24 cellular contexts compared by ENCODE assay signal in genomic region chr21:36008505-36008904, GRCh38.
"Had no signal": no experiment of that assay in that cellular context is flagged by ENCODE, and none has a peak within 500 bp of the region (broad histone marks: within the 10 kb centered on the region; RNA-seq: fewer than 3 reads in every experiment).

No MANE protein-coding gene starts in this region.

- H3K36me3 ChIP-seq: colonic mucosa, esophagus muscularis mucosa, esophagus squamous epithelium, gastrocnemius medialis, gastroesophageal sphincter, heart left ventricle, heart right ventricle had no signal

- H3K4me3 ChIP-seq: colonic mucosa, coronary artery, dorsolateral prefrontal cortex, esophagus muscularis mucosa, esophagus squamous epithelium, gastrocnemius medialis, gastroesophageal sphincter, heart left ventricle, heart right ventricle had no signal

- H3K4me1 Mint-ChIP-seq: endodermal cell had no signal

- H3K9me3 ChIP-seq: colonic mucosa, esophagus muscularis mucosa, esophagus squamous epithelium, gastrocnemius medialis, gastroesophageal sphincter, heart left ventricle, heart right ventricle had no signal

- H3K4me1 ChIP-seq: colonic mucosa, esophagus squamous epithelium, foreskin keratinocyte, heart left ventricle, heart right ventricle had no signal

- H3K27ac Mint-ChIP-seq: dendritic cell treated with granulocyte-macrophage colony-stimulating factor and Interleukin-4, amounts not matched to agents 40 ng/mL and 50 ng/mL, for 4 days; effector memory CD8-positive, alpha-beta T cell; endodermal cell had no signal

- H3K4me3 Mint-ChIP-seq: dendritic cell treated with granulocyte-macrophage colony-stimulating factor and Interleukin-4, amounts not matched to agents 40 ng/mL and 50 ng/mL, for 4 days; effector memory CD8-positive, alpha-beta T cell; endodermal cell had no signal

- ATAC-seq: effector memory CD8-positive, alpha-beta T cell; esophagus mucosa; foreskin keratinocyte; gastrocnemius medialis; gastroesophageal sphincter; heart left ventricle; heart right ventricle had no signal

- H3K27me3 ChIP-seq: colonic mucosa, esophagus squamous epithelium, gastrocnemius medialis, gastroesophageal sphincter had no signal

- H3K9me3 Mint-ChIP-seq: dendritic cell treated with granulocyte-macrophage colony-stimulating factor and Interleukin-4, amounts not matched to agents 40 ng/mL and 50 ng/mL, for 4 days; effector memory CD8-positive, alpha-beta T cell had no signal

- H3K27ac ChIP-seq: colonic mucosa, coronary artery, dorsolateral prefrontal cortex, epithelial cell of prostate, esophagus muscularis mucosa, esophagus squamous epithelium, foreskin keratinocyte, gastrocnemius medialis, gastroesophageal sphincter, heart left ventricle, heart right ventricle had no signal

- DNase-seq: colonic mucosa; dermis blood vessel endothelial cell; dorsolateral prefrontal cortex; effector CD4-positive, alpha-beta T cell; effector CD8-positive, alpha-beta T cell; effector memory CD4-positive, alpha-beta T cell; effector memory CD8-positive, alpha-beta T cell; endodermal cell; erythroblast; esophagus squamous epithelium; foreskin fibroblast; foreskin keratinocyte; foreskin melanocyte; gastrocnemius medialis; glutamatergic neuron; head of caudate nucleus; heart left ventricle; heart right ventricle had no signal
